Comparison of ENCODE assay signal across 15 cellular contexts in genomic region chr5:151811593-151812321, GRCh38. TPM values are rescaled to one million over a fixed set of nuclear protein-coding genes. Genes with fewer than 3 reads are reported as not detected.
A peak's percentile ranks its signal among the peaks of the same experiment; 100 is the strongest.
DNase-seq lines count a peak whose midpoint lies in the region; ATAC-seq, FAIRE-seq and TF ChIP-seq lines count a peak whose summit lies in the region.
"Had no signal": no experiment of that assay in that cellular context is flagged by ENCODE, and none has a peak within 500 bp of the region (broad histone marks: within the 10 kb centered on the region; RNA-seq: fewer than 3 reads in every experiment).

No MANE protein-coding gene starts in this region.

- H3K9me3 ChIP-seq in HepG2 (ENCODE audit: low read length), result no peaks in the 10 kb centered on the region
- H3K9me3 ChIP-seq in right lobe of liver, result no peaks in the 10 kb centered on the region
- H3K9me3 ChIP-seq in mammary epithelial cell (replicated peaks; ENCODE audit: insufficient read depth, low read length), result no peaks in the 10 kb centered on the region
- H3K9me3 ChIP-seq in left ventricle myocardium inferior (replicated peaks), result no peaks in the 10 kb centered on the region
- H3K9me3 ChIP-seq in stomach, result no peaks in the 10 kb centered on the region
- H3K9me3 ChIP-seq in CD8-positive, alpha-beta memory T cell (ENCODE audit: low read length), result no peaks in the 10 kb centered on the region

- in situ Hi-C loops in HepG2 (cut with HindIII; ENCODE audit: extremely low pct_ligation_motif_present, low pct_unique_long_range_greater_than_20kb) (no loop called here), mammary epithelial cell (cut with MboI; ENCODE audit: low sequenced_read_pairs in 2 of 2) (no loop called here)

- no peak overlapping the region for H3K27ac Mint-ChIP-seq in activated CD4-positive, alpha-beta memory T cell treated with anti-CD3 and anti-CD28 coated beads, Interleukin-2, amount 10 ng/mL, durations not matched to agents 7 days and 5 days
- peak overlapping the region in 2 of 8 donors; percentile 13 to 27 for H3K27ac Mint-ChIP-seq in CD8-positive, alpha-beta memory T cell

- FAIRE-seq in HepG2 (lab: Jason Lieb, UNC), result no peak
- FAIRE-seq: kidney had no signal

- no peak overlapping the region for H3K4me2 ChIP-seq in HepG2 (ENCODE audit: low read depth, low read length)
- H3K4me2 ChIP-seq in mammary epithelial cell (ENCODE audit: insufficient read depth, low read depth, low read length), result no peak overlapping the region

- H3K27ac ChIP-seq in HepG2 (ENCODE audit: extremely low read length, insufficient read depth, low read length) (no peak overlapping the region), right lobe of liver (no peak overlapping the region), mammary epithelial cell (ENCODE audit: insufficient read depth, low read depth, low read length) (no peak overlapping the region), left ventricle myocardium inferior (replicated peaks) (peak overlapping the region; percentile 74), stomach (no peak overlapping the region)
- H3K27ac ChIP-seq in CD8-positive, alpha-beta memory T cell (ENCODE audit: low read depth, low read length), result no peak overlapping the region

- CTCF ChIA-PET in HepG2 (lab: Yijun Ruan, JAX; ENCODE audit: low intra/inter-chr PET ratio, low total read pairs) (no interaction called here), mammary epithelial cell (lab: Charles Lee; ENCODE audit: low non-redundant PET) (no interaction called here)
- CTCF ChIA-PET in activated CD4-positive, alpha-beta memory T cell treated with anti-CD3 and anti-CD28 coated beads, Interleukin-2, amount 10 ng/mL, durations not matched to agents 7 days and 5 days (lab: Charles Lee), result interaction anchor here (1.3 kb wide), 1 partner anchor 13 kb away, joined by 3 read pairs; no protein-coding TSS in a partner anchor
- CTCF ChIA-PET in CD8-positive, alpha-beta memory T cell (lab: Charles Lee), result no interaction called here

- H2AFZ ChIP-seq in HepG2 (ENCODE audit: low read length) (no peak overlapping the region), mammary epithelial cell (ENCODE audit: low read depth, low read length) (no peak overlapping the region)

- H3K36me3 Mint-ChIP-seq in activated CD4-positive, alpha-beta memory T cell treated with anti-CD3 and anti-CD28 coated beads, Interleukin-2, amount 10 ng/mL, durations not matched to agents 7 days and 5 days (ENCODE audit: low read depth), result peaks cover 85% of the 10 kb centered on the region
- H3K36me3 Mint-ChIP-seq in CD8-positive, alpha-beta memory T cell, result peaks cover 9 to 72% (median 26%) of the 10 kb centered on the region in 3 donors

- no peak for TF ChIP-seq POLR2A in HepG2 (IDR thresholded peaks at IDR 0.05; ENCODE audit: insufficient read depth in 1 of 2, low read depth in 2 of 2, low read length in 2 of 2)
- TF ChIP-seq POLR2A in right lobe of liver (IDR thresholded peaks at IDR 0.05), result no peak
- TF ChIP-seq POLR2A in stomach (IDR thresholded peaks at IDR 0.05), result no peak

- H3K4me3 Mint-ChIP-seq in activated CD4-positive, alpha-beta memory T cell treated with anti-CD3 and anti-CD28 coated beads, Interleukin-2, amount 10 ng/mL, durations not matched to agents 7 days and 5 days, result no peak overlapping the region
- H3K4me3 Mint-ChIP-seq in CD8-positive, alpha-beta memory T cell, result no peak overlapping the region
- H3K4me3 Mint-ChIP-seq: nephron had no signal

- DNase-seq in HepG2 (ENCODE audit: low spot score) (no peak), right lobe of liver (no peak), mammary epithelial cell (peak; percentile 16), left ventricle myocardium inferior (no peak), stomach (no peak)
- DNase-seq in activated CD4-positive, alpha-beta memory T cell treated with anti-CD3 and anti-CD28 coated beads, Interleukin-2, amount 10 ng/mL, durations not matched to agents 7 days and 5 days, result no peak
- no peak for DNase-seq in CD8-positive, alpha-beta memory T cell
- DNase-seq: activated CD4-positive, alpha-beta T cell treated with anti-CD3 and anti-CD28 coated beads for 48 hours; activated effector memory CD4-positive, alpha-beta T cell treated with anti-CD3 and anti-CD28 coated beads, Interleukin-2, amount 50 U/mL, for 16 hours; cerebellar nuclear complex; GDM1; kidney; NCI-H2171 had no signal

- ATAC-seq in HepG2 (no peak), right lobe of liver (no peak), HG03565 (IDR thresholded peaks at IDR 0.05; ENCODE audit: unreplicated experiment) (no peak)

- TF ChIP-seq EP300 in HepG2 (IDR thresholded peaks at IDR 0.05; ENCODE audit: low read depth in 2 of 2, low read length in 2 of 2), result no peak
- TF ChIP-seq EP300 in HepG2 (CRISPR knock-in tag; IDR thresholded peaks at IDR 0.05; ENCODE audit: borderline replicate concordance), result no peak
- no peak for TF ChIP-seq EP300 in stomach (IDR thresholded peaks at IDR 0.05)

- H3K79me2 ChIP-seq in HepG2 (ENCODE audit: insufficient read depth, low read length), result no peaks in the 10 kb centered on the region
- peaks cover 54% of the 10 kb centered on the region for H3K79me2 ChIP-seq in mammary epithelial cell (ENCODE audit: insufficient read depth, low read length)

- TF ChIP-seq CTCF in HepG2 (CRISPR knock-in tag; IDR thresholded peaks at IDR 0.05), result no peak
- TF ChIP-seq CTCF in right lobe of liver (IDR thresholded peaks at IDR 0.05), result no peak
- TF ChIP-seq CTCF in mammary epithelial cell (conservative IDR thresholded peaks at IDR 0.05 in 1 of 2, IDR thresholded peaks at IDR 0.05 in 1 of 2; ENCODE audit: extremely low read depth in 1 of 2, insufficient read depth in 1 of 2, low read depth in 1 of 2, low read length in 2 of 2), result no peak
- TF ChIP-seq CTCF in left ventricle myocardium inferior (IDR thresholded peaks at IDR 0.05; ENCODE audit: borderline replicate concordance), result no peak
- TF ChIP-seq CTCF in stomach (IDR thresholded peaks at IDR 0.05), result no peak

- no peak overlapping the region for H3K4me3 ChIP-seq in HepG2 (replicated peaks in 1 of 3; ENCODE audit: insufficient read depth in 1 of 3, low read depth in 2 of 3, low read length in 3 of 3)
- no peak overlapping the region for H3K4me3 ChIP-seq in right lobe of liver
- no peak overlapping the region for H3K4me3 ChIP-seq in mammary epithelial cell (replicated peaks in 1 of 3; ENCODE audit: insufficient read depth in 1 of 3, low read depth in 2 of 3, low read length in 3 of 3)
- no peak overlapping the region for H3K4me3 ChIP-seq in left ventricle myocardium inferior
- no peak overlapping the region for H3K4me3 ChIP-seq in stomach
- H3K4me3 ChIP-seq in CD8-positive, alpha-beta memory T cell (ENCODE audit: low read length), result no peak overlapping the region

- H3K4me1 ChIP-seq in HepG2 (ENCODE audit: insufficient read depth, low read length) (0 out of 2 replicates have a peak, but pooled peaks cover 10% of the 10 kb centered on the region), right lobe of liver (no peaks in the 10 kb centered on the region), mammary epithelial cell (ENCODE audit: insufficient read depth, low read length) (no peaks in the 10 kb centered on the region), left ventricle myocardium inferior (peaks cover 62% of the 10 kb centered on the region), stomach (peaks cover 0 to 28% (median 13%) of the 10 kb centered on the region in 4 donors)
- H3K4me1 ChIP-seq in CD8-positive, alpha-beta memory T cell (ENCODE audit: insufficient read depth, low read length), result no peaks in the 10 kb centered on the region

- H3K36me3 ChIP-seq in HepG2 (replicated peaks in 1 of 2; ENCODE audit: control insufficient read depth in 1 of 2, insufficient read depth in 2 of 2, low read length in 2 of 2) (peaks cover 9 to 51% of the 10 kb centered on the region in 2 experiments), right lobe of liver (peaks cover 0 to 24% (median 3%) of the 10 kb centered on the region in 4 donors), mammary epithelial cell (ENCODE audit: insufficient read depth, low read length) (peaks cover 40% of the 10 kb centered on the region), left ventricle myocardium inferior (peaks cover 12% of the 10 kb centered on the region), stomach (peaks cover 8 to 64% (median 52%) of the 10 kb centered on the region in 4 donors)
- peaks cover 14% of the 10 kb centered on the region for H3K36me3 ChIP-seq in CD8-positive, alpha-beta memory T cell (ENCODE audit: insufficient read depth, low read length)

- intact Hi-C loops in HepG2 (cut with micrococcal nuclease; ENCODE audit: unreplicated experiment) (no loop called here), right lobe of liver (cut with DNase I) (no loop called here), mammary epithelial cell (cut with micrococcal nuclease) (no loop called here), left ventricle myocardium inferior (cut with micrococcal nuclease) (no loop called here), stomach (cut with DNase I; ENCODE audit: low total_unique reads) (no loop called here)

- no peaks in the 10 kb centered on the region for H3K27me3 Mint-ChIP-seq in activated CD4-positive, alpha-beta memory T cell treated with anti-CD3 and anti-CD28 coated beads, Interleukin-2, amount 10 ng/mL, durations not matched to agents 7 days and 5 days
- no peaks in the 10 kb centered on the region for H3K27me3 Mint-ChIP-seq in CD8-positive, alpha-beta memory T cell

- dilution Hi-C loops in mammary epithelial cell (cut with HindIII; ENCODE audit: low sequenced_read_pairs), result no loop called here

- POLR2A ChIA-PET in HepG2 (lab: Yijun Ruan, JAX), result interaction anchor here (1.3 kb wide), 1 partner anchor 41 kb away, joined by 4 read pairs; no protein-coding TSS in a partner anchor
- POLR2A ChIA-PET in activated CD4-positive, alpha-beta memory T cell treated with anti-CD3 and anti-CD28 coated beads, Interleukin-2, amount 10 ng/mL, durations not matched to agents 7 days and 5 days (lab: Charles Lee), result interaction anchor here (1.0 to 1.4 kb wide), 2 partner anchors 13 to 41 kb away, joined by 3 to 5 read pairs; partner anchors contain the start of gene G3BP1
- POLR2A ChIA-PET in CD8-positive, alpha-beta memory T cell (lab: Charles Lee), result no interaction called here

- 99% methylated on average over 5 of the region's 5 CpGs for WGBS in HepG2 (ENCODE audit: low lambda C conversion rate)
- WGBS in right lobe of liver (ENCODE audit: insufficient coverage, low coverage, low lambda C conversion rate, missing lambda C conversion rate), result 91% methylated on average over 5 of the region's 5 CpGs
- 66% methylated on average over 5 of the region's 5 CpGs for WGBS in mammary epithelial cell (ENCODE audit: low coverage, missing lambda C conversion rate)
- WGBS in stomach, 5 donors, result 79 to 94% (median 87%) methylated on average over 5 of the region's 5 CpGs

- H3K9ac ChIP-seq in HepG2 (ENCODE audit: insufficient read depth, low read depth, low read length), result no peak overlapping the region
- no peak overlapping the region for H3K9ac ChIP-seq in mammary epithelial cell (ENCODE audit: insufficient read depth, low read length)

- H3K4me1 Mint-ChIP-seq in activated CD4-positive, alpha-beta memory T cell treated with anti-CD3 and anti-CD28 coated beads, Interleukin-2, amount 10 ng/mL, durations not matched to agents 7 days and 5 days, result peaks cover 17% of the 10 kb centered on the region
- peaks cover 3 to 35% (median 22%) of the 10 kb centered on the region in 3 donors for H3K4me1 Mint-ChIP-seq in CD8-positive, alpha-beta memory T cell

- TF ChIP-seq RAD21 in HepG2 (CRISPR knock-in tag; IDR thresholded peaks at IDR 0.05), result no peak

- H4K20me1 ChIP-seq in HepG2 (ENCODE audit: insufficient read depth, low read length) (no peaks in the 10 kb centered on the region; the same call in 1 of the 2 replicates), mammary epithelial cell (ENCODE audit: insufficient read depth, low read length) (no peaks in the 10 kb centered on the region)

- H3K9me3 Mint-ChIP-seq in activated CD4-positive, alpha-beta memory T cell treated with anti-CD3 and anti-CD28 coated beads, Interleukin-2, amount 10 ng/mL, durations not matched to agents 7 days and 5 days, result peaks cover 3% of the 10 kb centered on the region
- H3K9me3 Mint-ChIP-seq in CD8-positive, alpha-beta memory T cell, result no peaks in the 10 kb centered on the region
- H3K9me3 Mint-ChIP-seq: nephron had no signal

- BruUV-seq in HepG2 (replicated peaks; lab: Mats Ljungman, UMichigan), result no TSS peak
- BruUV-seq in mammary epithelial cell (replicated peaks; lab: Mats Ljungman, UMichigan), result no TSS peak

- H3K27me3 ChIP-seq in HepG2 (ENCODE audit: control insufficient read depth in 1 of 2, insufficient read depth in 2 of 2, low read length in 2 of 2), result no peaks in the 10 kb centered on the region
- no peaks in the 10 kb centered on the region for H3K27me3 ChIP-seq in right lobe of liver
- H3K27me3 ChIP-seq in mammary epithelial cell (ENCODE audit: insufficient read depth, low read length), result no peaks in the 10 kb centered on the region
- no peaks in the 10 kb centered on the region for H3K27me3 ChIP-seq in left ventricle myocardium inferior (ENCODE audit: low read depth)
- H3K27me3 ChIP-seq in stomach, result no peaks in the 10 kb centered on the region
- H3K27me3 ChIP-seq in CD8-positive, alpha-beta memory T cell (ENCODE audit: insufficient read depth, low read length, poor library complexity, severe bottlenecking), result no peaks in the 10 kb centered on the region

RNA-seq across cellular contexts. Expression of gene G3BP1, which starts 40.0 kb away (rescaled TPM):
- total RNA-seq in HepG2 (2016; rRNA removed; fragmentation: Illumina TruSeq; extraction: Trizol), result 320 and 517 TPM in 2 replicates
- 41.5 and 44.3 TPM in 2 replicates for total RNA-seq in HepG2 (2016; cell fraction: cytosol; rRNA removed; fragmentation: Illumina TruSeq; extraction: Trizol; ENCODE audit: low read depth)
- 318 and 499 TPM in 2 replicates for total RNA-seq in HepG2 (2016; cell fraction: insoluble cytoplasmic fraction; rRNA removed; fragmentation: Illumina TruSeq; extraction: Trizol)
- total RNA-seq in HepG2 (2016; cell fraction: membrane; rRNA removed; fragmentation: Illumina TruSeq; extraction: Trizol), result 78.5 and 90.0 TPM in 2 replicates
- 169 and 180 TPM in 2 replicates for total RNA-seq in HepG2 (2016; cell fraction: nucleus; rRNA removed; fragmentation: Illumina TruSeq; extraction: Trizol)
- polyA plus RNA-seq in HepG2 (2011; rRNA removed), result 36.7 and 36.8 TPM in 2 replicates
- polyA plus RNA-seq in HepG2 (2011; cell fraction: cytosol; rRNA removed), result 19.1 and 29.1 TPM in 2 replicates
- polyA plus RNA-seq in HepG2 (2011; cell fraction: nucleus; rRNA removed), result 21.7 and 24.8 TPM in 2 replicates
- polyA plus RNA-seq in HepG2 (2012), result 69.1 and 93.9 TPM in 2 replicates
- 10.9 and 11.4 TPM in 2 replicates for polyA plus RNA-seq in HepG2 (2016; cell fraction: cytosol; fragmentation: Illumina TruSeq; extraction: Trizol; ENCODE audit: low read depth)
- polyA plus RNA-seq in HepG2 (2016; cell fraction: insoluble cytoplasmic fraction; fragmentation: Illumina TruSeq; extraction: Trizol; ENCODE audit: low read depth), result 267 and 318 TPM in 2 replicates
- 32.9 and 35.3 TPM in 2 replicates for polyA plus RNA-seq in HepG2 (2016; cell fraction: membrane; fragmentation: Illumina TruSeq; extraction: Trizol; ENCODE audit: low read depth)
- polyA plus RNA-seq in HepG2 (2016; cell fraction: nucleus; fragmentation: Illumina TruSeq; extraction: Trizol; ENCODE audit: insufficient read depth, low read depth), result 110 and 112 TPM in 2 replicates
- 119 and 313 TPM in 2 replicates for polyA minus RNA-seq in HepG2 (2011; rRNA and poly(A)+ RNA removed; ENCODE audit: low replicate concordance)
- 75.4 and 95.6 TPM in 2 replicates for polyA minus RNA-seq in HepG2 (2011; cell fraction: cytosol; rRNA and poly(A)+ RNA removed)
- 143 and 162 TPM in 2 replicates for polyA minus RNA-seq in HepG2 (2011; cell fraction: nucleus; rRNA and poly(A)+ RNA removed)
- 100 to 1,000 TPM in 2 of 6 experiments, 10 to 100 TPM in 4; 63.9 to 107 (median 94.5) TPM for total RNA-seq in right lobe of liver
- 100 to 1,000 TPM; 193 to 252 TPM for total RNA-seq in mammary epithelial cell
- polyA plus RNA-seq in mammary epithelial cell, result 82.5 TPM
- 346 TPM for polyA minus RNA-seq in mammary epithelial cell
- total RNA-seq in left ventricle myocardium inferior, result 95.0 TPM
- total RNA-seq in stomach, result 100 to 1,000 TPM in 1 of 5 donors, 10 to 100 TPM in 4; 47.3 to 138 (median 68.7) TPM
- 10 to 100 TPM; 15.1 to 20.4 (median 18.6) TPM for polyA plus RNA-seq in stomach
- 100 to 1,000 TPM; 198 to 210 TPM for total RNA-seq in activated CD4-positive, alpha-beta memory T cell treated with anti-CD3 and anti-CD28 coated beads, Interleukin-2, amount 10 ng/mL, durations not matched to agents 7 days and 5 days
- total RNA-seq in CD8-positive, alpha-beta memory T cell, result 100 to 1,000 TPM; 371 to 377 TPM
- polyA plus RNA-seq in CD8-positive, alpha-beta memory T cell, result 142 TPM

RNA-seq across cellular contexts. Expression of gene ATOX1, which starts 53.3 kb away (rescaled TPM):
- total RNA-seq in HepG2 (2016; rRNA removed; fragmentation: Illumina TruSeq; extraction: Trizol) (124 and 146 TPM in 2 replicates), right lobe of liver (100 to 1,000 TPM in 3 of 6 experiments, 10 to 100 TPM in 3; 83.1 to 177 (median 96.7) TPM), mammary epithelial cell (10 to 100 TPM; 27.0 to 89.2 TPM), left ventricle myocardium inferior (65.4 TPM), stomach (10 to 100 TPM in 4 of 5 donors, not detected in 1; 24.6 to 80.6 (median 60.4) TPM)
- 55.4 and 83.7 TPM in 2 replicates for total RNA-seq in HepG2 (2016; cell fraction: cytosol; rRNA removed; fragmentation: Illumina TruSeq; extraction: Trizol; ENCODE audit: low read depth)
- 123 and 144 TPM in 2 replicates for total RNA-seq in HepG2 (2016; cell fraction: insoluble cytoplasmic fraction; rRNA removed; fragmentation: Illumina TruSeq; extraction: Trizol)
- 93.5 and 124 TPM in 2 replicates for total RNA-seq in HepG2 (2016; cell fraction: membrane; rRNA removed; fragmentation: Illumina TruSeq; extraction: Trizol)
- 49.1 and 52.7 TPM in 2 replicates for total RNA-seq in HepG2 (2016; cell fraction: nucleus; rRNA removed; fragmentation: Illumina TruSeq; extraction: Trizol)
- polyA plus RNA-seq in HepG2 (2011; rRNA removed) (62.4 and 62.5 TPM in 2 replicates), mammary epithelial cell (310 TPM), stomach (100 to 1,000 TPM; 111 to 177 (median 165) TPM)
- 113 and 180 TPM in 2 replicates for polyA plus RNA-seq in HepG2 (2011; cell fraction: cytosol; rRNA removed)
- 35.5 and 39.6 TPM in 2 replicates for polyA plus RNA-seq in HepG2 (2011; cell fraction: nucleus; rRNA removed)
- 92.4 and 93.3 TPM in 2 replicates for polyA plus RNA-seq in HepG2 (2012)
- polyA plus RNA-seq in HepG2 (2016; cell fraction: cytosol; fragmentation: Illumina TruSeq; extraction: Trizol; ENCODE audit: low read depth), result 97.4 and 143 TPM in 2 replicates
- 209 and 219 TPM in 2 replicates for polyA plus RNA-seq in HepG2 (2016; cell fraction: insoluble cytoplasmic fraction; fragmentation: Illumina TruSeq; extraction: Trizol; ENCODE audit: low read depth)
- polyA plus RNA-seq in HepG2 (2016; cell fraction: membrane; fragmentation: Illumina TruSeq; extraction: Trizol; ENCODE audit: low read depth), result 131 and 173 TPM in 2 replicates
- 113 and 116 TPM in 2 replicates for polyA plus RNA-seq in HepG2 (2016; cell fraction: nucleus; fragmentation: Illumina TruSeq; extraction: Trizol; ENCODE audit: insufficient read depth, low read depth)
- 66.0 and 83.2 TPM in 2 replicates for polyA minus RNA-seq in HepG2 (2011; rRNA and poly(A)+ RNA removed; ENCODE audit: low replicate concordance)
- polyA minus RNA-seq in HepG2 (2011; cell fraction: cytosol; rRNA and poly(A)+ RNA removed), result 18.4 and 25.2 TPM in 2 replicates
- 18.3 and 24.2 TPM in 2 replicates for polyA minus RNA-seq in HepG2 (2011; cell fraction: nucleus; rRNA and poly(A)+ RNA removed)
- 53.9 TPM for polyA minus RNA-seq in mammary epithelial cell
- 10 to 100 TPM; 62.6 to 64.3 TPM for total RNA-seq in activated CD4-positive, alpha-beta memory T cell treated with anti-CD3 and anti-CD28 coated beads, Interleukin-2, amount 10 ng/mL, durations not matched to agents 7 days and 5 days
- total RNA-seq in CD8-positive, alpha-beta memory T cell, result 100 to 1,000 TPM in 1 of 2 experiments, 10 to 100 TPM in 1; 91.0 to 103 TPM
- polyA plus RNA-seq in CD8-positive, alpha-beta memory T cell, result 67.7 TPM
